ENCODE assay signal across 30 cellular contexts in genomic region chr21:45680215-45680614, GRCh38.
"Had no signal": no experiment of that assay in that cellular context is flagged by ENCODE, and none has a peak within 500 bp of the region (broad histone marks: within the 10 kb centered on the region; RNA-seq: fewer than 3 reads in every experiment).

No MANE protein-coding gene starts in this region.

- H3K27me3 ChIP-seq: neural progenitor cell, ovary, spleen, stomach, thyroid gland, tibial nerve, upper lobe of left lung, vagina had no signal

- H3K9me3 Mint-ChIP-seq: natural killer cell; neural progenitor cell; stimulated activated naive CD8-positive, alpha-beta T cell treated with anti-CD3 and anti-CD28 coated beads, Interleukin-15, Interleukin-2, amounts not matched to agents 100 ng/mL and 50 ng/mL, for 24 hours had no signal

- ATAC-seq: natural killer cell; psoas muscle; right cardiac atrium; sciatic nerve; stimulated activated memory B cell treated with anti-CD40 and anti-IgM and Interleukin-4, amounts not matched to agents 10 μg/mL and 1 μg/mL and 100 μg/mL, for 72 hours had no signal

- H3K4me3 Mint-ChIP-seq: natural killer cell; nephron; neural progenitor cell; stimulated activated memory B cell treated with anti-CD40 and anti-IgM and Interleukin-4, amounts not matched to agents 10 μg/mL and 1 μg/mL and 100 μg/mL, for 72 hours; stimulated activated naive CD8-positive, alpha-beta T cell treated with anti-CD3 and anti-CD28 coated beads, Interleukin-15, Interleukin-2, amounts not matched to agents 100 ng/mL and 50 ng/mL, for 24 hours had no signal

- H3K36me3 Mint-ChIP-seq: natural killer cell; neural progenitor cell; stimulated activated memory B cell treated with anti-CD40 and anti-IgM and Interleukin-4, amounts not matched to agents 10 μg/mL and 1 μg/mL and 100 μg/mL, for 72 hours had no signal

- H3K9me3 ChIP-seq: ovary, spleen, stomach, thoracic aorta, thyroid gland, tibial nerve, upper lobe of left lung, vagina had no signal

- H3K4me1 ChIP-seq: neural progenitor cell, parathyroid adenoma, psoas muscle, spleen, stomach, thyroid gland, tibial nerve, upper lobe of left lung, vagina had no signal

- H3K4me2 ChIP-seq: neural progenitor cell, smooth muscle cell had no signal

- H3K4me3 ChIP-seq: neural progenitor cell, ovary, psoas muscle, skin epidermis, smooth muscle cell, spleen, stomach, thoracic aorta, thyroid gland, tibial nerve, upper lobe of left lung, vagina had no signal

- H3K9ac ChIP-seq: neural progenitor cell, parathyroid adenoma had no signal

- H3K36me3 ChIP-seq: neural progenitor cell, ovary, thoracic aorta, thyroid gland, upper lobe of left lung, vagina had no signal

- FAIRE-seq: urothelium cell line had no signal

- H3K4me1 Mint-ChIP-seq: natural killer cell; nephron; neural progenitor cell; stimulated activated memory B cell treated with anti-CD40 and anti-IgM and Interleukin-4, amounts not matched to agents 10 μg/mL and 1 μg/mL and 100 μg/mL, for 72 hours had no signal

- H3K27ac ChIP-seq: neural progenitor cell, ovary, parathyroid adenoma, psoas muscle, skin epidermis, spleen, stomach, thoracic aorta, thyroid gland, tibial nerve, upper lobe of left lung, vagina had no signal

- H3K79me2 ChIP-seq: parathyroid adenoma had no signal

- H3K27ac Mint-ChIP-seq: natural killer cell; nephron; neural progenitor cell; progenitor cell of endocrine pancreas; stimulated activated memory B cell treated with anti-CD40 and anti-IgM and Interleukin-4, amounts not matched to agents 10 μg/mL and 1 μg/mL and 100 μg/mL, for 72 hours; stimulated activated naive CD8-positive, alpha-beta T cell treated with anti-CD3 and anti-CD28 coated beads, Interleukin-15, Interleukin-2, amounts not matched to agents 100 ng/mL and 50 ng/mL, for 24 hours had no signal

- H3K27me3 Mint-ChIP-seq: progenitor cell of endocrine pancreas had no signal

- DNase-seq: natural killer cell; occipital lobe; ovary; posterior cingulate gyrus; psoas muscle; right cardiac atrium; spleen; stimulated activated CD4-positive, alpha-beta T cell treated with anti-CD3 and anti-CD28 coated beads, Interleukin-12 subunit alpha, Interleukin-12 subunit beta, amount 100 ng/mL, for 4 hours; stimulated activated CD4-positive, alpha-beta T cell treated with anti-CD3 and anti-CD28 coated beads, Interleukin-1b, Interleukin-23, amount 100 ng/mL, for 48 hours; stimulated activated CD4-positive, alpha-beta T cell treated with anti-CD3 and anti-CD28 coated beads, Interleukin-4, amount 100 ng/mL, for 1 hour; stimulated activated CD4-positive, alpha-beta T cell treated with anti-CD3 and anti-CD28 coated beads, Interleukin-4, amount 100 ng/mL, for 4 hours; stimulated activated CD8-positive, alpha-beta memory T cell treated with anti-CD3 and anti-CD28 coated beads, Interleukin-4, amount 100 ng/mL, for 48 hours; stimulated activated naive CD4-positive, alpha-beta T cell treated with Interleukin-2 at 50 U/mL for 16 hours; stomach; thyroid gland; trophoblast cell; upper lobe of left lung had no signal

- H2AFZ ChIP-seq: neural progenitor cell, parathyroid adenoma had no signal
